Comparison of ENCODE assay signal across 8 cellular contexts in genomic region chr2:90237923-90238361, GRCh38.
DNase-seq lines count a peak whose midpoint lies in the region; ATAC-seq and TF ChIP-seq lines count a peak whose summit lies in the region.
"Not testable (repeated sequence)": the region's sequence is repeated elsewhere in the genome, so short reads cannot be mapped to it uniquely, and the experiment has no call there.

No MANE protein-coding gene starts in this region.

- ATAC-seq in activated CD4-positive, alpha-beta T cell treated with anti-CD3 and anti-CD28 coated beads for 36 hours = not testable (repeated sequence)

- not testable (repeated sequence) for H3K4me1 Mint-ChIP-seq in activated CD4-positive, alpha-beta T cell treated with anti-CD3 and anti-CD28 coated beads for 36 hours; neural crest cell

- not testable (repeated sequence) for H3K4me1 ChIP-seq in BE2C, testis

- not testable (repeated sequence) for H3K36me3 ChIP-seq in BE2C; testis (ENCODE audit: low read depth, missing control alignments)

- CTCF ChIA-PET in activated CD4-positive, alpha-beta T cell treated with anti-CD3 and anti-CD28 coated beads for 36 hours (lab: Charles Lee) = not testable (repeated sequence)

- not testable (repeated sequence) for H3K9me3 ChIP-seq in BE2C, testis

- intact Hi-C loops in activated CD4-positive, alpha-beta T cell treated with anti-CD3 and anti-CD28 coated beads for 36 hours (cut with DNase I, micrococcal nuclease); testis (cut with DNase I; ENCODE audit: low total_unique reads): not testable (repeated sequence)

- in situ Hi-C loops in GM13977 (cut with MboI; ENCODE audit: low pct_unique_long_range_greater_than_20kb, low sequenced_read_pairs, unreplicated experiment) = not testable (repeated sequence)

- H3K4me3 ChIP-seq in BE2C (ENCODE audit: low read depth, low read length); epithelial cell of proximal tubule (ENCODE audit: low read depth, low read length); testis: not testable (repeated sequence)

- not testable (repeated sequence) for H3K36me3 Mint-ChIP-seq in activated CD4-positive, alpha-beta T cell treated with anti-CD3 and anti-CD28 coated beads for 36 hours (ENCODE audit: low read depth); neural crest cell (ENCODE audit: low read depth)

- not testable (repeated sequence) for H3K27me3 ChIP-seq in BE2C, testis

- not testable (repeated sequence) for TF ChIP-seq POLR2A in testis (IDR thresholded peaks at IDR 0.05)

- not testable (repeated sequence) for H3K9me3 Mint-ChIP-seq in activated CD4-positive, alpha-beta T cell treated with anti-CD3 and anti-CD28 coated beads for 36 hours (ENCODE audit: low read depth); neural crest cell

- not testable (repeated sequence) for H3K27ac Mint-ChIP-seq in activated CD4-positive, alpha-beta T cell treated with anti-CD3 and anti-CD28 coated beads for 36 hours; neural crest cell (ENCODE audit: unreplicated experiment)

- not testable (repeated sequence) for H3K27ac ChIP-seq in testis

- DNase-seq in BE2C (peak; percentile 74), GM13977 (ENCODE audit: low spot score) (peak; percentile 6), NCI-H526 treated with DMSO at 0.1 percent for 48 hours (lab: John Stamatoyannopoulos, UW) (peak; percentile 0), iPS-NIHi11 (ENCODE audit: low spot score) (peak; percentile 6), neural crest cell (ENCODE audit: low read depth, low spot score) (peak; percentile 41), testis (peak; percentile 76)
- peak; percentile 37 for DNase-seq in activated CD4-positive, alpha-beta T cell treated with anti-CD3 and anti-CD28 coated beads for 36 hours
- DNase-seq in epithelial cell of proximal tubule (ENCODE audit: low read depth) = not testable (repeated sequence)

- TF ChIP-seq CTCF in BE2C (IDR thresholded peaks at IDR 0.05; ENCODE audit: low read depth, low read length) (peak; percentile 29; the same call in 1 of the 2 replicates), GM13977 (IDR thresholded peaks at IDR 0.05; ENCODE audit: extremely low read depth, insufficient read depth, missing control alignments) (peak; percentile 27), epithelial cell of proximal tubule (conservative IDR thresholded peaks at IDR 0.05; ENCODE audit: low read depth, low read length) (peak; percentile 50), neural crest cell (conservative IDR thresholded peaks at IDR 0.05) (peak; percentile 48)
- TF ChIP-seq CTCF in testis (IDR thresholded peaks at IDR 0.05) = not testable (repeated sequence)

- 29% methylated on average over 1 to 31 of the region's 31 CpGs for WGBS in testis, 2 donors

- H3K4me3 Mint-ChIP-seq in activated CD4-positive, alpha-beta T cell treated with anti-CD3 and anti-CD28 coated beads for 36 hours; neural crest cell: not testable (repeated sequence)

- not testable (repeated sequence) for H3K27me3 Mint-ChIP-seq in activated CD4-positive, alpha-beta T cell treated with anti-CD3 and anti-CD28 coated beads for 36 hours; neural crest cell (ENCODE audit: low read depth)

- POLR2A ChIA-PET in activated CD4-positive, alpha-beta T cell treated with anti-CD3 and anti-CD28 coated beads for 36 hours (lab: Charles Lee) = not testable (repeated sequence)
